Comparison of ENCODE assay signal across 1 cellular context in the genomic region with DNA sequence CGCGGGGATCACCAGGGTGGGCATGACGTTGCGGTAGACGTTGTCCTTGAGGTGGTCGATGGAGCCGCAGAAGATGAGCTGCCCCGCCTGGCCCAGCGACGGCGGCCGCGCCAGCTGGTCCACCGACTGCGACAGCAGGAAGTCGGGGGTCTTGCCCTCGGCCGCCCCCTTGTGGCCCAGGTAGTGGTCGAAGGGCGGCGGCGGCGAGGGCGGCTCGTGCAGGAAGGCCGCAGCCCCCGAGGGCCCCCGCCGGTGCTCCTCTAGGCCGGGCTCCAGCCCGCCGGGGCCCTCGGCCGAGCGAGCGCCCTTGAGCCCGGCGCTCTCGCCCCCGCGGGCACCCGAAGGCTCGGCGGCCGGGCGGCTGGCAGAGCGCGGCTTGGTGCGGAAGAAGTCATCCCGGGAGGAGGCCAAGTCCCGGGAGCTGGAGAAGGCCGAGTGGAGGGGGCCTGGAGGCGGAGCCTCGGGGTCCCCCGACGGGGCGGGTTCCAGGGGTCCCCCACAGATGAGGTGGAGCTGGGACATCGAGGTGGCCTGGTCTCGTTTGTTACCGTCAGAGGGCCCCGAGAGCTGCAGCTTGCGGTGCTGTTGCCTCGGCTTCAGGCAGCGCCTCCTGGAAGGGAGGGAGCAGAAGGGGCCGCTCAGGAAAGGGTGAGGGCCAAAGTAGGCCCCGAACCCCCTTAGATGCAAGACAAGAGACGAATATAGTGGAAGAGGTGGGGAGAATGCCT.
TF ChIP-seq lines count a peak whose summit lies in the region.

No MANE protein-coding gene starts in this region.

TF ChIP-seq in A549, 52 proteins besides CTCF, POLR2A, EP300 and RAD21:
- TF ChIP-seq, protein P1, sequence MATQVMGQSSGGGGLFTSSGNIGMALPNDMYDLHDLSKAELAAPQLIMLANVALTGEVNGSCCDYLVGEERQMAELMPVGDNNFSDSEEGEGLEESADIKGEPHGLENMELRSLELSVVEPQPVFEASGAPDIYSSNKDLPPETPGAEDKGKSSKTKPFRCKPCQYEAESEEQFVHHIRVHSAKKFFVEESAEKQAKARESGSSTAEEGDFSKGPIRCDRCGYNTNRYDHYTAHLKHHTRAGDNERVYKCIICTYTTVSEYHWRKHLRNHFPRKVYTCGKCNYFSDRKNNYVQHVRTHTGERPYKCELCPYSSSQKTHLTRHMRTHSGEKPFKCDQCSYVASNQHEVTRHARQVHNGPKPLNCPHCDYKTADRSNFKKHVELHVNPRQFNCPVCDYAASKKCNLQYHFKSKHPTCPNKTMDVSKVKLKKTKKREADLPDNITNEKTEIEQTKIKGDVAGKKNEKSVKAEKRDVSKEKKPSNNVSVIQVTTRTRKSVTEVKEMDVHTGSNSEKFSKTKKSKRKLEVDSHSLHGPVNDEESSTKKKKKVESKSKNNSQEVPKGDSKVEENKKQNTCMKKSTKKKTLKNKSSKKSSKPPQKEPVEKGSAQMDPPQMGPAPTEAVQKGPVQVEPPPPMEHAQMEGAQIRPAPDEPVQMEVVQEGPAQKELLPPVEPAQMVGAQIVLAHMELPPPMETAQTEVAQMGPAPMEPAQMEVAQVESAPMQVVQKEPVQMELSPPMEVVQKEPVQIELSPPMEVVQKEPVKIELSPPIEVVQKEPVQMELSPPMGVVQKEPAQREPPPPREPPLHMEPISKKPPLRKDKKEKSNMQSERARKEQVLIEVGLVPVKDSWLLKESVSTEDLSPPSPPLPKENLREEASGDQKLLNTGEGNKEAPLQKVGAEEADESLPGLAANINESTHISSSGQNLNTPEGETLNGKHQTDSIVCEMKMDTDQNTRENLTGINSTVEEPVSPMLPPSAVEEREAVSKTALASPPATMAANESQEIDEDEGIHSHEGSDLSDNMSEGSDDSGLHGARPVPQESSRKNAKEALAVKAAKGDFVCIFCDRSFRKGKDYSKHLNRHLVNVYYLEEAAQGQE (IDR thresholded peaks at IDR 0.05), result no peak
- TF ChIP-seq ZSCAN20 (CRISPR knock-in tag; IDR thresholded peaks at IDR 0.05), result no peak
- TF ChIP-seq EHMT2 (IDR thresholded peaks at IDR 0.05; ENCODE audit: low read depth), result no peak
- no peak for TF ChIP-seq ZNF302 (CRISPR knock-in tag; IDR thresholded peaks at IDR 0.05)
- TF ChIP-seq MAX (IDR thresholded peaks at IDR 0.05), result no peak
- no peak for TF ChIP-seq ATOH8 (CRISPR knock-in tag; IDR thresholded peaks at IDR 0.05; ENCODE audit: low read depth)
- no peak for TF ChIP-seq BHLHE40 (IDR thresholded peaks at IDR 0.05; ENCODE audit: low read depth, low read length)
- TF ChIP-seq NPAS2 (CRISPR knock-in tag; IDR thresholded peaks at IDR 0.05; ENCODE audit: borderline replicate concordance), result no peak
- no peak for TF ChIP-seq ESRRA (IDR thresholded peaks at IDR 0.05; ENCODE audit: borderline replicate concordance, low read length)
- TF ChIP-seq POLR2AphosphoS2 (conservative IDR thresholded peaks at IDR 0.05; ENCODE audit: low read length), result no peak
- no peak for TF ChIP-seq CEBPB (IDR thresholded peaks at IDR 0.05)
- no peak for TF ChIP-seq HOXB5 (CRISPR knock-in tag; IDR thresholded peaks at IDR 0.05)
- no peak for TF ChIP-seq CBX8 (IDR thresholded peaks at IDR 0.05)
- no peak for TF ChIP-seq RFX5 (IDR thresholded peaks at IDR 0.05)
- no peak for TF ChIP-seq FOSL2 (IDR thresholded peaks at IDR 0.05)
- TF ChIP-seq FOSL2 (CRISPR knock-in tag; IDR thresholded peaks at IDR 0.05), result no peak
- TF ChIP-seq JUN (IDR thresholded peaks at IDR 0.05), result no peak
- TF ChIP-seq HOXB13 (CRISPR knock-in tag; IDR thresholded peaks at IDR 0.05; ENCODE audit: low read depth), result no peak
- TF ChIP-seq, protein P2, sequence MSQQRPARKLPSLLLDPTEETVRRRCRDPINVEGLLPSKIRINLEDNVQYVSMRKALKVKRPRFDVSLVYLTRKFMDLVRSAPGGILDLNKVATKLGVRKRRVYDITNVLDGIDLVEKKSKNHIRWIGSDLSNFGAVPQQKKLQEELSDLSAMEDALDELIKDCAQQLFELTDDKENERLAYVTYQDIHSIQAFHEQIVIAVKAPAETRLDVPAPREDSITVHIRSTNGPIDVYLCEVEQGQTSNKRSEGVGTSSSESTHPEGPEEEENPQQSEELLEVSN (IDR thresholded peaks at IDR 0.05; ENCODE audit: borderline replicate concordance, low read depth), result no peak
- no peak for TF ChIP-seq ZC3H11A (IDR thresholded peaks at IDR 0.05)
TF ChIP-seq in A549: peak in this region for 0.
